In the genomic region with DNA sequence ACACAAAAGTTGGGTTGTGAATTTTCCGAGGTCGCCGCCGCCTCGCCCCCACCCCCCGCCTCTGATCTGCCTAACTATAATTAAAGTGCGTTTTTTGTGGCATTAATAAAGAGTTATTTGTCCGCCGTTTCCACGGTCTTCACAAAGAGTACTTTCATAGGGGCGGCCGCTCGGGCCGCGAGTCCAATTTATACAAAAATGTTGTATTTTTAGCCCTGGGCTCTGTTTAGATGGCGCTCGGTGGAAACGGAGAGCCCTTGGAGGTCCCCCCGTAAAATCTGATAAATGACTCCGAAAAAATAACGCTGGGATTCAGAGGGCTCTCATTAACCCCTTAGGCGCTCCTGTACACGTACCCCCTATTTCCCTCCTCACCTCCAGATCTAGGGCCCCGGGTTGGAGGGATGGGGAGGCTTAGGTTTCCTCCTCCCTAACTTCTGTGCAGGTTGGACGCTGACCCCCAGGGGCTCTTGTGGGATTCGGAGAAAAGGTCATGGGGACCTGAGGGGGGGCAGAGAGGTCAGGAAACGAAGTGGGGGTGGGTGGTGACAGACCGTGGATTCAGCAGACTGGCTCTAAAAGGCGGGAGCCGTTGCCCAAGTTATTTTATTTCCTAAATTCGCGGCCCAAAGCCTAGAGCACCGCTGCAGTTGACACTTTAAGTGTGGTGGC, we compare ENCODE assay signal across 9 cellular contexts. TPM values are rescaled to one million over a fixed set of nuclear protein-coding genes. Genes with fewer than 3 reads are reported as not detected.
A peak's percentile ranks its signal among the peaks of the same experiment; 100 is the strongest.
DNase-seq lines count a peak whose midpoint lies in the region; ATAC-seq and TF ChIP-seq lines count a peak whose summit lies in the region.
"Had no signal": no experiment of that assay in that cellular context is flagged by ENCODE, and none has a peak within 500 bp of the region (broad histone marks: within the 10 kb centered on the region; RNA-seq: fewer than 3 reads in every experiment).

No MANE protein-coding gene starts in this region.

- H3K36me3 ChIP-seq in lung (ENCODE audit: control insufficient read depth in 2 of 2, insufficient read depth in 2 of 2, low read length in 2 of 2) (no peaks in the 10 kb centered on the region), tibial artery (no peaks in the 10 kb centered on the region)
- H3K36me3 ChIP-seq: BE2C had no signal

- intact Hi-C loops in activated CD4-positive, alpha-beta T cell treated with anti-CD3 and anti-CD28 coated beads, Interleukin-2, amount 10 ng/mL, durations not matched to agents 24 days and 14 days (cut with micrococcal nuclease) = loop anchor here (5.0 kb wide), 1 partner anchor 1238 kb away; no protein-coding TSS in a partner anchor
- intact Hi-C loops in MCF 10A (cut with micrococcal nuclease) (loop anchor here (2.0 to 5.0 kb wide), 3 partner anchors 263 to 533 kb away; no protein-coding TSS in a partner anchor), tibial artery (cut with DNase I; ENCODE audit: low total_unique reads) (loop anchor here (10.0 kb wide), 1 partner anchor 451 kb away; no protein-coding TSS in a partner anchor)

- H3K4me1 Mint-ChIP-seq in activated CD4-positive, alpha-beta T cell treated with anti-CD3 and anti-CD28 coated beads, Interleukin-2, amount 10 ng/mL, durations not matched to agents 24 days and 14 days = peaks cover 21% of the 10 kb centered on the region
- H3K4me1 Mint-ChIP-seq in MCF 10A (ENCODE audit: insufficient read depth, unreplicated experiment) = peaks cover 27% of the 10 kb centered on the region

- 3% methylated on average over 33 of the region's 33 CpGs for WGBS in lung, 2 donors

- H3K27me3 ChIP-seq in lung (ENCODE audit: control insufficient read depth, insufficient read depth) (peaks cover 4% of the 10 kb centered on the region), tibial artery (peaks cover 0 to 50% of the 10 kb centered on the region in 2 donors)

- H3K4me1 ChIP-seq in lung (ENCODE audit: control insufficient read depth in 2 of 2, insufficient read depth in 2 of 2, low read length in 2 of 2) (peaks cover 3 to 37% of the 10 kb centered on the region in 2 donors), tibial artery (peaks cover 0 to 79% (median 73%) of the 10 kb centered on the region in 4 donors)
- H3K4me1 ChIP-seq: BE2C had no signal

- ATAC-seq in lung (ENCODE audit: insufficient read depth, low FRiP score) = no peak
- no peak for ATAC-seq in GM18498 (IDR thresholded peaks at IDR 0.05; ENCODE audit: unreplicated experiment)
- no peak for ATAC-seq in HG03460 (IDR thresholded peaks at IDR 0.05; ENCODE audit: unreplicated experiment)

- H3K27ac Mint-ChIP-seq in activated CD4-positive, alpha-beta T cell treated with anti-CD3 and anti-CD28 coated beads, Interleukin-2, amount 10 ng/mL, durations not matched to agents 24 days and 14 days = peak overlapping the region; percentile 53
- peak overlapping the region; percentile 77 for H3K27ac Mint-ChIP-seq in MCF 10A (ENCODE audit: low read depth, unreplicated experiment)

- CTCF ChIA-PET in MCF 10A (lab: Yijun Ruan, JAX) = interaction anchor here (0.5 to 0.6 kb wide), 2 partner anchors 223 to 301 kb away, joined by 3 read pairs; no protein-coding TSS in a partner anchor

- no peak overlapping the region for H3K27ac ChIP-seq in lung (ENCODE audit: low read depth in 1 of 2, low read length in 1 of 2)
- peak overlapping the region in 1 of 2 donors; percentile 65 for H3K27ac ChIP-seq in tibial artery

- H3K4me3 ChIP-seq in lung (no peak overlapping the region), tibial artery (peak overlapping the region; percentile 52 to 58)

- H3K9me3 Mint-ChIP-seq in activated CD4-positive, alpha-beta T cell treated with anti-CD3 and anti-CD28 coated beads, Interleukin-2, amount 10 ng/mL, durations not matched to agents 24 days and 14 days = peaks cover 6% of the 10 kb centered on the region
- no peaks in the 10 kb centered on the region for H3K9me3 Mint-ChIP-seq in MCF 10A (ENCODE audit: unreplicated experiment)

- peaks cover 9% of the 10 kb centered on the region for H3K36me3 Mint-ChIP-seq in activated CD4-positive, alpha-beta T cell treated with anti-CD3 and anti-CD28 coated beads, Interleukin-2, amount 10 ng/mL, durations not matched to agents 24 days and 14 days (ENCODE audit: low read depth)
- no peaks in the 10 kb centered on the region for H3K36me3 Mint-ChIP-seq in MCF 10A (ENCODE audit: insufficient read depth, unreplicated experiment)

- peaks cover 0 to 6% of the 10 kb centered on the region in 2 donors for H3K9me3 ChIP-seq in lung (ENCODE audit: control insufficient read depth in 2 of 2, insufficient read depth in 1 of 2, low read length in 1 of 2)
- no peaks in the 10 kb centered on the region for H3K9me3 ChIP-seq in tibial artery
- H3K9me3 ChIP-seq: BE2C had no signal

- BruUV-seq in MCF 10A (replicated peaks; lab: Mats Ljungman, UMichigan) = no TSS peak

- H3K27me3 Mint-ChIP-seq in activated CD4-positive, alpha-beta T cell treated with anti-CD3 and anti-CD28 coated beads, Interleukin-2, amount 10 ng/mL, durations not matched to agents 24 days and 14 days = peaks cover 64% of the 10 kb centered on the region
- H3K27me3 Mint-ChIP-seq in MCF 10A (ENCODE audit: insufficient read depth, unreplicated experiment) = peaks cover 19% of the 10 kb centered on the region

- TF ChIP-seq CTCF in MCF 10A (IDR thresholded peaks at IDR 0.05; ENCODE audit: unreplicated experiment) (no peak), lung (IDR thresholded peaks at IDR 0.05; ENCODE audit: control extremely low read depth, extremely low read depth) (no peak), tibial artery (IDR thresholded peaks at IDR 0.05) (no peak)

- peak; percentile 48 for DNase-seq in activated CD4-positive, alpha-beta T cell treated with anti-CD3 and anti-CD28 coated beads, Interleukin-2, amount 10 ng/mL, durations not matched to agents 24 days and 14 days
- DNase-seq in activated CD4-positive, alpha-beta T cell treated with anti-CD3 and anti-CD28 coated beads for 4 hours = no peak
- DNase-seq in MCF 10A (ENCODE audit: unreplicated experiment) = no peak
- peak; percentile 24 for DNase-seq in lung (ENCODE audit: low spot score)
- peak in 1 of 2 donors; percentile 57 for DNase-seq in tibial artery
- no peak for DNase-seq in dermis blood vessel endothelial cell
- DNase-seq: BE2C had no signal

- POLR2A ChIA-PET in MCF 10A (lab: Yijun Ruan, JAX) = interaction anchor here (0.6 to 0.7 kb wide), 2 partner anchors 30 to 635 kb away, joined by 3 to 4 read pairs; no protein-coding TSS in a partner anchor

- H3K4me3 Mint-ChIP-seq in activated CD4-positive, alpha-beta T cell treated with anti-CD3 and anti-CD28 coated beads, Interleukin-2, amount 10 ng/mL, durations not matched to agents 24 days and 14 days = peak overlapping the region; percentile 35
- peak overlapping the region; percentile 95 for H3K4me3 Mint-ChIP-seq in MCF 10A (ENCODE audit: unreplicated experiment)

RNA-seq across cellular contexts. Expression of a gene that starts 1.9 kb away (rescaled TPM):
- total RNA-seq in activated CD4-positive, alpha-beta T cell treated with anti-CD3 and anti-CD28 coated beads, Interleukin-2, amount 10 ng/mL, durations not matched to agents 24 days and 14 days = not detected in 2 replicates
- total RNA-seq in MCF 10A (2022) (14.1 and 16.9 TPM in 2 replicates), lung (1 to 10 TPM; 2.6 to 4.7 TPM), dermis blood vessel endothelial cell (under 0.01 and 0.60 TPM in 2 replicates)
- polyA plus RNA-seq in lung = 1 to 10 TPM; 1.1 to 2.2 TPM

Comparison
In these comparisons a context has a peak if more than half of its experiments do, and no peak if none do; other contexts are left out.
1. DNase-seq: peak in activated CD4-positive, alpha-beta T cell treated with anti-CD3 and anti-CD28 coated beads, Interleukin-2, amount 10 ng/mL, durations not matched to agents 24 days and 14 days (single experiment) and lung (single experiment); none in activated CD4-positive, alpha-beta T cell treated with anti-CD3 and anti-CD28 coated beads for 4 hours (0 of 2), MCF 10A (single experiment) and dermis blood vessel endothelial cell (single experiment).